ENCODE assay signal across 1 cellular context in genomic region chr2:8628870-8629209, GRCh38.
TF ChIP-seq lines count a peak whose summit lies in the region.

No MANE protein-coding gene starts in this region.

TF ChIP-seq in H1, 55 proteins besides CTCF, POLR2A, EP300 and RAD21 (continued from another document):
- TF ChIP-seq CHD7 (IDR thresholded peaks at IDR 0.05; ENCODE audit: insufficient replicate concordance, low read length) (no peak), ASH2L (IDR thresholded peaks at IDR 0.05; ENCODE audit: low read length) (no peak), ZNF274 (IDR thresholded peaks at IDR 0.05; ENCODE audit: borderline replicate concordance, extremely low read depth, low read length) (no peak), E2F6 (IDR thresholded peaks at IDR 0.05) (no peak), SIN3A (conservative IDR thresholded peaks at IDR 0.05 in 1 of 2, IDR thresholded peaks at IDR 0.05 in 1 of 2; ENCODE audit: low read depth in 1 of 2, low read length in 2 of 2) (no peak), CEBPB (IDR thresholded peaks at IDR 0.05; ENCODE audit: low read depth, low read length) (no peak), RXRA (IDR thresholded peaks at IDR 0.05; ENCODE audit: insufficient read depth, low read depth, low read length) (no peak), SP1 (IDR thresholded peaks at IDR 0.05; ENCODE audit: low read depth, low read length) (no peak), TAF1 (IDR thresholded peaks at IDR 0.05; ENCODE audit: low read depth, low read length) (no peak), POU5F1 (IDR thresholded peaks at IDR 0.05; ENCODE audit: low read depth, low read length) (no peak), FOSL1 (IDR thresholded peaks at IDR 0.05; ENCODE audit: insufficient read depth, low read depth, low read length) (no peak), MAFK (IDR thresholded peaks at IDR 0.05; ENCODE audit: low read depth, low read length) (no peak)
